Comparison of ENCODE assay signal across 15 cellular contexts in genomic region chr15:65368300-65368617, GRCh38. TPM values are rescaled to one million over a fixed set of nuclear protein-coding genes. Genes with fewer than 3 reads are reported as not detected.
DNase-seq lines count a peak whose midpoint lies in the region; ATAC-seq and TF ChIP-seq lines count a peak whose summit lies in the region.
"Had no signal": no experiment of that assay in that cellular context is flagged by ENCODE, and none has a peak within 500 bp of the region (broad histone marks: within the 10 kb centered on the region; RNA-seq: fewer than 3 reads in every experiment).

No MANE protein-coding gene starts in this region.

- WGBS in heart right ventricle, 2 donors = 30 to 40% methylated on average over 6 of the region's 6 CpGs
- WGBS in suprapubic skin = 64% methylated on average over 6 of the region's 6 CpGs

- H3K4me1 ChIP-seq in heart right ventricle (peaks cover 0 to 16% (median 0%) of the 10 kb centered on the region in 9 donors), suprapubic skin (no peaks in the 10 kb centered on the region)

- TF ChIP-seq CTCF in heart right ventricle (IDR thresholded peaks at IDR 0.05) (no peak), suprapubic skin (IDR thresholded peaks at IDR 0.05) (no peak)

- H3K27me3 ChIP-seq in heart right ventricle (peaks cover 0 to 21% (median 11%) of the 10 kb centered on the region in 7 donors), suprapubic skin (peaks cover 14% of the 10 kb centered on the region)

- H3K4me3 ChIP-seq in heart right ventricle (no peak overlapping the region), suprapubic skin (no peak overlapping the region)
- H3K4me3 ChIP-seq: coronary artery had no signal

- peak in 7 of 8 donors; percentile 35 to 80 (median 43) for ATAC-seq in heart right ventricle
- ATAC-seq in Right ventricle myocardium inferior = no peak
- ATAC-seq: left colon, natural killer cell had no signal

- DNase-seq in heart right ventricle (peak in 1 of 2 donors; percentile 22), Right ventricle myocardium inferior (ENCODE audit: missing footprints) (no peak), dermis blood vessel endothelial cell (peak; percentile 65), midbrain (lab: John Stamatoyannopoulos, UW) (peak; percentile 32), H4 (ENCODE audit: low spot score) (no peak), suprapubic skin (ENCODE audit: low spot score in 2 of 2) (no peak), DMS53 treated with DMSO at 0.1 percent for 48 hours (lab: John Stamatoyannopoulos, UW; ENCODE audit: unreplicated experiment) (no peak)
- DNase-seq in activated CD4-positive, alpha-beta T cell treated with anti-CD3 and anti-CD28 coated beads, Interleukin-2, amount 50 U/mL, for 48 hours = no peak
- DNase-seq: activated naive CD4-positive, alpha-beta T cell treated with anti-CD3 and anti-CD28 coated beads, Interleukin-2, amount 50 U/mL, for 16 hours; DMS79 treated with DMSO at 0.1 percent for 48 hours; left colon; natural killer cell; NCI-H1417 treated with DMSO at 0.1 percent for 48 hours had no signal

- TF ChIP-seq POLR2A in suprapubic skin (IDR thresholded peaks at IDR 0.05) = no peak

- intact Hi-C loops in heart right ventricle (cut with DNase I) = loop anchor here in 2 of 10 donors (5.0 kb wide), 1 partner anchor 41 kb away; no protein-coding TSS in a partner anchor
- intact Hi-C loops in Right ventricle myocardium inferior (cut with DNase I) = no loop called here

- no peaks in the 10 kb centered on the region for H3K9me3 ChIP-seq in heart right ventricle
- H3K9me3 ChIP-seq in suprapubic skin = no peaks in the 10 kb centered on the region

- TF ChIP-seq EP300 in suprapubic skin (IDR thresholded peaks at IDR 0.05) = no peak

- H3K27ac ChIP-seq in heart right ventricle = no peak overlapping the region
- H3K27ac ChIP-seq in suprapubic skin = no peak overlapping the region
- H3K27ac ChIP-seq: coronary artery had no signal

- H3K36me3 ChIP-seq in heart right ventricle (no peaks in the 10 kb centered on the region), suprapubic skin (no peaks in the 10 kb centered on the region)

RNA-seq across cellular contexts. Expression of gene IGDCC3, which starts 9.5 kb away (rescaled TPM):
- under 1 TPM in 7 of 10 donors, not detected in 3; 0.05 to 0.57 (median 0.16) TPM for total RNA-seq in heart right ventricle
- under 1 TPM in 1 of 2 donors, not detected in 1; under 0.01 TPM for polyA plus RNA-seq in heart right ventricle
- total RNA-seq in Right ventricle myocardium inferior = 0.43 TPM
- total RNA-seq in dermis blood vessel endothelial cell = not detected in 2 replicates
- not detected in 2 replicates for total RNA-seq in H4 (2014; rRNA removed; shearing (Covaris generic))
- not detected for total RNA-seq in suprapubic skin
- total RNA-seq: activated CD8-positive, alpha-beta memory T cell treated with anti-CD3 and anti-CD28 coated beads for 36 hours; natural killer cell had no signal

RNA-seq across cellular contexts. Expression of gene IGDCC4, which starts 54.5 kb away (rescaled TPM):
- total RNA-seq in heart right ventricle (1 to 10 TPM in 5 of 10 donors, under 1 TPM in 5; 0.37 to 2.2 (median 0.94) TPM), Right ventricle myocardium inferior (3.7 TPM), dermis blood vessel endothelial cell (0.09 and 0.17 TPM in 2 replicates), suprapubic skin (1 to 10 TPM in 1 of 4 donors, under 1 TPM in 3; 0.16 to 1.4 (median 0.35) TPM)
- polyA plus RNA-seq in heart right ventricle = 1 to 10 TPM in 1 of 2 donors, under 1 TPM in 1; 0.35 to 1.2 TPM
- total RNA-seq in H4 (2014; rRNA removed; shearing (Covaris generic)) = 0.10 and 0.14 TPM in 2 replicates

Comparison
In these comparisons a context has a peak if more than half of its experiments do, and no peak if none do; other contexts are left out.
1. DNase-seq: peak in dermis blood vessel endothelial cell (single experiment) and midbrain (single experiment); none in Right ventricle myocardium inferior (single experiment), activated CD4-positive, alpha-beta T cell treated with anti-CD3 and anti-CD28 coated beads, Interleukin-2, amount 50 U/mL, for 48 hours (0 of 2), H4 (single experiment), suprapubic skin (0 of 2) and DMS53 treated with DMSO at 0.1 percent for 48 hours (single experiment).